Comparison of ENCODE assay signal across 11 cellular contexts in the genomic region with DNA sequence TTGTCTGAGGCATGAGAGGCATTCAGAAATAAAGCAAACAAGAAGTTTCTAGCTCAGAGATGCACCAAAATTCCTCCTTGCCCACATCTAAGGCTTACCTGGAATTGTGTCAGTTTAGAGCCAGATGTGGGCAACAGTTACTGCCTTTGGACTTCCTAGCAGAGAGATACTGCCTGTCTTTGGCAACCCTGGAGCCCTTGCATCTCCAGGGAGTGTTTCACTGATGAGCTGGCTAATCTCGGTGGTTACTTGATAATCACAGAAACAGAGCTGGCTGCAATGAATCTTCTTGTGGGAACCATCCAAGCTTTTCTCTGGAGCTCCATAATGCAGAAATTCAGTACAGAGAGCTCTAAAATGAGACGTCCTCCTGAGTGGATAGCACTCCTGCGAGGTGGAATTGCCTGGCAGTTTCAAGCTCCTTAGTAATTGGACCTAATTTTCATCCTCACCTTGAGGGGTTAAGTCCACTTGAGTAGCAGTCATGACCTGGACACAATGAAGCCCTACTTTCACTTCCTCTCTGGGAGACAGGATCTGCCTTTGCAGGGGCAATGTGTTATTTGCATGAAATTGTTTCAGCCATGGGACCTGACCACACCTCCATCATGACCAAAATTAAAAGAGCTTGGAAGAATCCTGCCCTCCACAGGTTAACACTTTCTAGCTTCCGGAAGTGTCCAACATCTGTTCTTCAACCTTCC.
A peak's percentile ranks its signal among the peaks of the same experiment; 100 is the strongest.
DNase-seq lines count a peak whose midpoint lies in the region; ATAC-seq, FAIRE-seq and TF ChIP-seq lines count a peak whose summit lies in the region.
"Had no signal": no experiment of that assay in that cellular context is flagged by ENCODE, and none has a peak within 500 bp of the region (broad histone marks: within the 10 kb centered on the region; RNA-seq: fewer than 3 reads in every experiment).

No MANE protein-coding gene starts in this region.

- H3K36me3 ChIP-seq in GM12878 (ENCODE audit: control insufficient read depth in 2 of 2, insufficient read depth in 2 of 2, low read length in 1 of 2), result no peaks in the 10 kb centered on the region
- H3K36me3 ChIP-seq in brain microvascular endothelial cell (replicated peaks), result no peaks in the 10 kb centered on the region
- H3K36me3 ChIP-seq: thoracic aorta had no signal

- CTCF ChIA-PET in GM12878 (lab: Yijun Ruan, JAX), result interaction anchor here (1.5 kb wide), 1 partner anchor 42 kb away, joined by 3 read pairs; no protein-coding TSS in a partner anchor

- no peak for TF ChIP-seq RAD21 in GM12878 (IDR thresholded peaks at IDR 0.05; ENCODE audit: insufficient read depth, low read depth, low read length)

- ATAC-seq in GM19438 (IDR thresholded peaks at IDR 0.05; ENCODE audit: low read depth, unreplicated experiment) (peak; percentile 80), HG03342 (IDR thresholded peaks at IDR 0.05; ENCODE audit: unreplicated experiment) (peak; percentile 61), GM12878 (peak; percentile 80), HG02973 (IDR thresholded peaks at IDR 0.05; ENCODE audit: unreplicated experiment) (no peak)
- ATAC-seq: naive thymus-derived CD8-positive, alpha-beta T cell had no signal

- FAIRE-seq in GM12878 (lab: Jason Lieb, UNC), result no peak

- H3K79me2 ChIP-seq in GM12878 (ENCODE audit: control insufficient read depth, insufficient read depth, low read length), result no peaks in the 10 kb centered on the region

- H4K20me1 ChIP-seq in GM12878 (ENCODE audit: control insufficient read depth, insufficient read depth), result no peaks in the 10 kb centered on the region

- no peaks in the 10 kb centered on the region for H3K9me3 ChIP-seq in GM12878 (replicated peaks; ENCODE audit: control insufficient read depth, insufficient read depth, low read length)
- H3K9me3 ChIP-seq: thoracic aorta had no signal

- H3K4me3 ChIP-seq in GM12878, result no peak overlapping the region
- no peak overlapping the region for H3K4me3 ChIP-seq in brain microvascular endothelial cell (ENCODE audit: low read depth, low read length)
- H3K4me3 ChIP-seq: thoracic aorta had no signal

- POLR2A ChIA-PET in GM12878 (lab: Charles Lee), result interaction anchor here (0.9 to 1.5 kb wide), 3 partner anchors 12 to 40 kb away, joined by 3 read pairs; no protein-coding TSS in a partner anchor

- DNase-seq in GM12878 (ENCODE audit: low read depth, low spot score), result peak; percentile 19
- peak; percentile 87 for DNase-seq in renal cortical epithelial cell (ENCODE audit: low read depth)
- no peak for DNase-seq in brain microvascular endothelial cell
- DNase-seq in activated CD4-positive, alpha-beta T cell treated with anti-CD3 and anti-CD28 coated beads for 4 hours, result no peak
- DNase-seq in stimulated activated CD4-positive, alpha-beta T cell treated with anti-CD3 and anti-CD28 coated beads, Interleukin-2, amount 100 ng/mL, for 48 hours, result no peak
- DNase-seq: DMS79 treated with DMSO at 0.1 percent for 48 hours; naive thymus-derived CD8-positive, alpha-beta T cell had no signal

- no peaks in the 10 kb centered on the region for H3K27me3 ChIP-seq in GM12878 (replicated peaks in 1 of 2; ENCODE audit: control insufficient read depth in 2 of 2, insufficient read depth in 2 of 2, low read length in 1 of 2)
- no peaks in the 10 kb centered on the region for H3K27me3 ChIP-seq in brain microvascular endothelial cell (replicated peaks)

- no peak for TF ChIP-seq CTCF in GM12878 (IDR thresholded peaks at IDR 0.05 in 2 of 3, conservative IDR thresholded peaks at IDR 0.05 in 1 of 3; ENCODE audit: control insufficient read depth in 2 of 3, extremely low read depth in 1 of 3, insufficient read depth in 1 of 3, low read depth in 3 of 3, low read length in 3 of 3)
- TF ChIP-seq CTCF in brain microvascular endothelial cell (IDR thresholded peaks at IDR 0.05; ENCODE audit: low read depth, low read length, missing control alignments), result no peak

- BruUV-seq in GM12878 (replicated peaks; lab: Mats Ljungman, UMichigan), result no TSS peak

- H3K27ac ChIP-seq in GM12878 (ENCODE audit: control insufficient read depth, insufficient read depth) (no peak overlapping the region), brain microvascular endothelial cell (no peak overlapping the region)
- H3K27ac ChIP-seq: thoracic aorta had no signal

- RAD21 ChIA-PET in GM12878 (lab: Charles Lee; ENCODE audit: unreplicated experiment), result interaction anchor here (0.9 to 1.7 kb wide), 2 partner anchors 41 to 467 kb away, joined by 3 to 4 read pairs; no protein-coding TSS in a partner anchor

- SMC1A ChIA-PET in GM12878 (lab: Charles Lee; ENCODE audit: uncharacterized antibody, unreplicated experiment), result interaction anchor here (0.7 to 1.7 kb wide), 9 partner anchors 11 to 263 kb away, joined by 3 to 7 read pairs (median 4); no protein-coding TSS in a partner anchor

- 46% methylated on average over 4 of the region's 4 CpGs for WGBS in GM12878 (ENCODE audit: insufficient coverage, insufficient replicate concordance, low lambda C conversion rate, missing lambda C conversion rate)

- H2AFZ ChIP-seq in GM12878 (ENCODE audit: control insufficient read depth, low read depth, low read length), result no peak overlapping the region

- in situ Hi-C loops in GM12878 (cut with MboI), result no loop called here
- in situ Hi-C loops in brain microvascular endothelial cell (cut with HindIII; ENCODE audit: low pct_ligation_motif_present, low sequenced_read_pairs), result no loop called here

- no peak for TF ChIP-seq POLR2A in GM12878 (IDR thresholded peaks at IDR 0.05; ENCODE audit: low read depth, low read length)

- H3K4me2 ChIP-seq in GM12878 (ENCODE audit: control insufficient read depth, insufficient read depth), result no peak overlapping the region

- no peak overlapping the region for H3K9ac ChIP-seq in GM12878 (ENCODE audit: control insufficient read depth, insufficient read depth, low read length)

- no peaks in the 10 kb centered on the region for H3K4me1 ChIP-seq in GM12878 (ENCODE audit: control insufficient read depth, insufficient read depth, low read length)

- TF ChIP-seq EP300 in GM12878 (IDR thresholded peaks at IDR 0.05; ENCODE audit: borderline replicate concordance in 1 of 2, control insufficient read depth in 1 of 2, low read depth in 2 of 2, low read length in 2 of 2), result peak in 1 of 2 experiments; percentile 55; a peak in 1 of 4 replicates

- intact Hi-C loops in GM12878 (cut with micrococcal nuclease; ENCODE audit: unreplicated experiment), result no loop called here

TF ChIP-seq in GM12878, 131 proteins besides CTCF, POLR2A, EP300 and RAD21:
- TF ChIP-seq CBX3 (IDR thresholded peaks at IDR 0.05; ENCODE audit: borderline replicate concordance, low read depth) (no peak), IKZF2 (IDR thresholded peaks at IDR 0.05) (peak; percentile 54 to 59; a peak in 2 of 4 replicates), NR2F1 (conservative IDR thresholded peaks at IDR 0.05) (peak; percentile 51; the same call in 1 of the 2 replicates), MTA2 (IDR thresholded peaks at IDR 0.05; ENCODE audit: low read depth) (peak; percentile 54; the same call in 1 of the 2 replicates), YBX1 (IDR thresholded peaks at IDR 0.05) (no peak), IKZF1 (conservative IDR thresholded peaks at IDR 0.05) (peak; percentile 82), DPF2 (IDR thresholded peaks at IDR 0.05) (peak; percentile 78), PML (IDR thresholded peaks at IDR 0.05; ENCODE audit: low read length) (no peak), IRF4 (IDR thresholded peaks at IDR 0.05; ENCODE audit: low read depth, low read length) (peak; percentile 63; the same call in 1 of the 2 replicates), SPI1 (IDR thresholded peaks at IDR 0.05; ENCODE audit: borderline replicate concordance, insufficient read depth, low read depth, low read length) (peak; percentile 93)
- TF ChIP-seq, protein P1, sequence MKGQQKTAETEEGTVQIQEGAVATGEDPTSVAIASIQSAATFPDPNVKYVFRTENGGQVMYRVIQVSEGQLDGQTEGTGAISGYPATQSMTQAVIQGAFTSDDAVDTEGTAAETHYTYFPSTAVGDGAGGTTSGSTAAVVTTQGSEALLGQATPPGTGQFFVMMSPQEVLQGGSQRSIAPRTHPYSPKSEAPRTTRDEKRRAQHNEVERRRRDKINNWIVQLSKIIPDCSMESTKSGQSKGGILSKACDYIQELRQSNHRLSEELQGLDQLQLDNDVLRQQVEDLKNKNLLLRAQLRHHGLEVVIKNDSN (IDR thresholded peaks at IDR 0.05; ENCODE audit: borderline replicate concordance, extremely low read length, insufficient read depth, low read depth, low read length), result no peak

Comparison
In these comparisons a context has a peak if more than half of its experiments do, and no peak if none do; other contexts are left out.
1. DNase-seq: peak in GM12878 (single experiment) and renal cortical epithelial cell (single experiment); none in brain microvascular endothelial cell (single experiment), activated CD4-positive, alpha-beta T cell treated with anti-CD3 and anti-CD28 coated beads for 4 hours (0 of 2) and stimulated activated CD4-positive, alpha-beta T cell treated with anti-CD3 and anti-CD28 coated beads, Interleukin-2, amount 100 ng/mL, for 48 hours (0 of 2).